9 cellular contexts compared by ENCODE assay signal in the genomic region with DNA sequence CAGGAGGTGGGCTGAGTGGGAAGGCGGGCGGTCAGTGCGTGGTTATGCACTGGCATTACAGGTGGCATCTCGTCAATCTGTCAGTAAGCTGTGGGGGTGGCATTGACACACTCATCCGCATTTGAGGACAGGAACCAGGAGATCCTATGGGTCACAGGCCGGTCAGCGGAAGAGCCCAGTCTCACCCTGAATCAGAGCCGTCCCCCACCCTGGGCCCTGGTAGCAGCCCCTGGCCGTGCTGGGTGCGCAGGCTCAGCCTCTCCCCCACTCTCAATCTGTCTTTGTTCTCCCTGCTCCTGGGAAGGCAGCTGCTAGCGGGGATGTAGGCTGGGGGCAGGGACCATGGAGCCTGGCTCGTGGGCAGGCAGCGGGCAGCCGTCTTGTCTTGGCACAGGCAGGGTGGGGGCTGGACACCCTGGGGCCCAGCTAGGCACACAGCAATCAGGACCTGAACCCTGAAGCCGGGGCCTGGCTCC. TPM values are rescaled to one million over a fixed set of nuclear protein-coding genes. Genes with fewer than 3 reads are reported as not detected.
DNase-seq lines count a peak whose midpoint lies in the region; ATAC-seq and TF ChIP-seq lines count a peak whose summit lies in the region.
"Had no signal": no experiment of that assay in that cellular context is flagged by ENCODE, and none has a peak within 500 bp of the region (broad histone marks: within the 10 kb centered on the region; RNA-seq: fewer than 3 reads in every experiment).

No MANE protein-coding gene starts in this region.

- no peaks in the 10 kb centered on the region for H3K36me3 Mint-ChIP-seq in activated CD8-positive, alpha-beta memory T cell treated with anti-CD3 and anti-CD28 coated beads, Interleukin-2, amount 10 ng/mL, durations not matched to agents 7 days and 5 days
- H3K36me3 Mint-ChIP-seq in activated naive CD4-positive, alpha-beta T cell treated with anti-CD3 and anti-CD28 coated beads, Interleukin-2, amount 50 U/mL, for 72 hours: no peaks in the 10 kb centered on the region

- peaks cover 0 to 5% (median 0%) of the 10 kb centered on the region in 4 donors for H3K36me3 ChIP-seq in right lobe of liver
- no peaks in the 10 kb centered on the region for H3K36me3 ChIP-seq in testis (ENCODE audit: low read depth, missing control alignments)

- H3K27me3 ChIP-seq in right lobe of liver: no peaks in the 10 kb centered on the region
- no peaks in the 10 kb centered on the region for H3K27me3 ChIP-seq in testis
- H3K27me3 ChIP-seq: SJSA1 had no signal

- H3K27ac Mint-ChIP-seq in activated CD8-positive, alpha-beta memory T cell treated with anti-CD3 and anti-CD28 coated beads, Interleukin-2, amount 10 ng/mL, durations not matched to agents 7 days and 5 days: peak overlapping the region; percentile 82
- peak overlapping the region; percentile 50 to 73 for H3K27ac Mint-ChIP-seq in activated naive CD4-positive, alpha-beta T cell treated with anti-CD3 and anti-CD28 coated beads, Interleukin-2, amount 50 U/mL, for 72 hours

- H3K9me3 ChIP-seq in right lobe of liver (no peaks in the 10 kb centered on the region), testis (no peaks in the 10 kb centered on the region)
- H3K9me3 ChIP-seq: SJSA1 had no signal

- H3K9me3 Mint-ChIP-seq in activated CD8-positive, alpha-beta memory T cell treated with anti-CD3 and anti-CD28 coated beads, Interleukin-2, amount 10 ng/mL, durations not matched to agents 7 days and 5 days (ENCODE audit: low read depth): no peaks in the 10 kb centered on the region
- no peaks in the 10 kb centered on the region for H3K9me3 Mint-ChIP-seq in activated naive CD4-positive, alpha-beta T cell treated with anti-CD3 and anti-CD28 coated beads, Interleukin-2, amount 50 U/mL, for 72 hours

- H3K4me1 ChIP-seq in right lobe of liver: peaks cover 0 to 84% (median 31%) of the 10 kb centered on the region in 4 donors
- peaks cover 83% of the 10 kb centered on the region for H3K4me1 ChIP-seq in testis

- peaks cover 27% of the 10 kb centered on the region for H3K4me1 Mint-ChIP-seq in activated CD8-positive, alpha-beta memory T cell treated with anti-CD3 and anti-CD28 coated beads, Interleukin-2, amount 10 ng/mL, durations not matched to agents 7 days and 5 days

- H3K4me3 ChIP-seq in right lobe of liver (no peak overlapping the region), testis (no peak overlapping the region)
- H3K4me3 ChIP-seq: SJSA1 had no signal

- CTCF ChIA-PET in activated CD8-positive, alpha-beta memory T cell treated with anti-CD3 and anti-CD28 coated beads, Interleukin-2, amount 10 ng/mL, durations not matched to agents 7 days and 5 days (lab: Charles Lee): interaction anchor here (1.4 to 2.4 kb wide), 2 partner anchors 11 to 29 kb away, joined by 6 to 7 read pairs; a partner anchor contains a TSS

- no CpG with 5 or more reads among the region's 15 CpGs for WGBS in right lobe of liver (ENCODE audit: insufficient coverage, low coverage, low lambda C conversion rate, missing lambda C conversion rate)
- 46% methylated on average over 15 of the region's 15 CpGs; no CpG with 5 or more reads in 1 of the 2 donors for WGBS in testis, 2 donors

- H3K4me3 Mint-ChIP-seq in activated CD8-positive, alpha-beta memory T cell treated with anti-CD3 and anti-CD28 coated beads, Interleukin-2, amount 10 ng/mL, durations not matched to agents 7 days and 5 days: no peak overlapping the region

- H3K27ac ChIP-seq in right lobe of liver (peak overlapping the region in 2 of 3 donors; percentile 43 to 54), testis (peak overlapping the region; percentile 53 to 56)
- H3K27ac ChIP-seq: SJSA1 had no signal

- intact Hi-C loops in right lobe of liver (cut with DNase I) (no loop called here), testis (cut with DNase I; ENCODE audit: low total_unique reads) (no loop called here)

- TF ChIP-seq POLR2A in right lobe of liver (IDR thresholded peaks at IDR 0.05) (no peak), testis (IDR thresholded peaks at IDR 0.05) (no peak)

- no peak for ATAC-seq in activated CD8-positive, alpha-beta memory T cell treated with anti-CD3 and anti-CD28 coated beads, Interleukin-2, amount 10 ng/mL, durations not matched to agents 7 days and 5 days
- ATAC-seq in activated naive CD4-positive, alpha-beta T cell treated with anti-CD3 and anti-CD28 coated beads, Interleukin-2, amount 50 U/mL, for 72 hours: no peak
- ATAC-seq in right lobe of liver: peak; percentile 13 to 46 (median 16)
- no peak for ATAC-seq in GM21390 (IDR thresholded peaks at IDR 0.05; ENCODE audit: unreplicated experiment)

- DNase-seq in activated CD8-positive, alpha-beta memory T cell treated with anti-CD3 and anti-CD28 coated beads, Interleukin-2, amount 10 ng/mL, durations not matched to agents 7 days and 5 days: no peak
- no peak for DNase-seq in activated CD8-positive, alpha-beta memory T cell treated with anti-CD3 and anti-CD28 coated beads, Interleukin-2, amount 50 U/mL, for 4 hours
- DNase-seq in activated naive CD4-positive, alpha-beta T cell treated with anti-CD3 and anti-CD28 coated beads, Interleukin-2, amount 50 U/mL, for 72 hours (ENCODE audit: low spot score in 2 of 2): no peak
- DNase-seq in right lobe of liver (peak in 1 of 3 donors; percentile 77), testis (peak; percentile 86), DMS114 treated with DMSO at 0.1 percent for 48 hours (lab: John Stamatoyannopoulos, UW; ENCODE audit: unreplicated experiment) (no peak)
- DNase-seq in stimulated activated CD4-positive, alpha-beta T cell treated with anti-CD3 and anti-CD28 coated beads, Interleukin-2, amount 100 ng/mL, for 48 hours: no peak

- H3K27me3 Mint-ChIP-seq in activated CD8-positive, alpha-beta memory T cell treated with anti-CD3 and anti-CD28 coated beads, Interleukin-2, amount 10 ng/mL, durations not matched to agents 7 days and 5 days: no peaks in the 10 kb centered on the region

- TF ChIP-seq CTCF in right lobe of liver (IDR thresholded peaks at IDR 0.05) (no peak), testis (IDR thresholded peaks at IDR 0.05) (no peak)

RNA-seq across cellular contexts. Expression of a gene that starts 5.1 kb away (rescaled TPM):
- 10 to 100 TPM; 59.9 to 63.6 TPM for total RNA-seq in activated CD8-positive, alpha-beta memory T cell treated with anti-CD3 and anti-CD28 coated beads, Interleukin-2, amount 10 ng/mL, durations not matched to agents 7 days and 5 days
- 10 to 100 TPM; 48.6 to 82.7 TPM for total RNA-seq in activated naive CD4-positive, alpha-beta T cell treated with anti-CD3 and anti-CD28 coated beads, Interleukin-2, amount 50 U/mL, for 72 hours
- 10 to 100 TPM; 47.5 to 98.2 (median 71.4) TPM for total RNA-seq in right lobe of liver
- 100 to 1,000 TPM; 244 to 328 TPM for total RNA-seq in testis
- 50.5 TPM for polyA plus RNA-seq in testis (ENCODE audit: insufficient read depth, low read depth, low replicate concordance)

RNA-seq across cellular contexts. Expression of a gene that starts 29.5 kb away (rescaled TPM):
- total RNA-seq in activated CD8-positive, alpha-beta memory T cell treated with anti-CD3 and anti-CD28 coated beads, Interleukin-2, amount 10 ng/mL, durations not matched to agents 7 days and 5 days: 1 to 10 TPM; 2.5 to 3.5 TPM
- total RNA-seq in activated naive CD4-positive, alpha-beta T cell treated with anti-CD3 and anti-CD28 coated beads, Interleukin-2, amount 50 U/mL, for 72 hours: 1 to 10 TPM; 2.7 to 7.3 TPM
- total RNA-seq in right lobe of liver (10 to 100 TPM in 5 of 6 experiments, 1 to 10 TPM in 1; 8.1 to 50.5 (median 36.8) TPM), testis (10 to 100 TPM; 48.7 to 79.4 TPM)
- 79.6 TPM for polyA plus RNA-seq in testis (ENCODE audit: insufficient read depth, low read depth, low replicate concordance)

RNA-seq across cellular contexts. Expression of a gene that starts 58.4 kb away (rescaled TPM):
- 100 to 1,000 TPM; 127 to 140 TPM for total RNA-seq in activated CD8-positive, alpha-beta memory T cell treated with anti-CD3 and anti-CD28 coated beads, Interleukin-2, amount 10 ng/mL, durations not matched to agents 7 days and 5 days
- 10 to 100 TPM; 86.1 to 87.1 TPM for total RNA-seq in activated naive CD4-positive, alpha-beta T cell treated with anti-CD3 and anti-CD28 coated beads, Interleukin-2, amount 50 U/mL, for 72 hours
- 100 to 1,000 TPM in 2 of 6 experiments, 10 to 100 TPM in 4; 38.1 to 252 (median 50.6) TPM for total RNA-seq in right lobe of liver
- 100 to 1,000 TPM; 236 to 247 TPM for total RNA-seq in testis
- 99.5 TPM for polyA plus RNA-seq in testis (ENCODE audit: insufficient read depth, low read depth, low replicate concordance)

Comparison
In these comparisons a context has a peak if more than half of its experiments do, and no peak if none do; other contexts are left out.
1. ATAC-seq: peak in right lobe of liver (4 of 4); none in activated CD8-positive, alpha-beta memory T cell treated with anti-CD3 and anti-CD28 coated beads, Interleukin-2, amount 10 ng/mL, durations not matched to agents 7 days and 5 days (single experiment), activated naive CD4-positive, alpha-beta T cell treated with anti-CD3 and anti-CD28 coated beads, Interleukin-2, amount 50 U/mL, for 72 hours (0 of 2) and GM21390 (single experiment).